28 cellular contexts compared by ENCODE assay signal in the genomic region with DNA sequence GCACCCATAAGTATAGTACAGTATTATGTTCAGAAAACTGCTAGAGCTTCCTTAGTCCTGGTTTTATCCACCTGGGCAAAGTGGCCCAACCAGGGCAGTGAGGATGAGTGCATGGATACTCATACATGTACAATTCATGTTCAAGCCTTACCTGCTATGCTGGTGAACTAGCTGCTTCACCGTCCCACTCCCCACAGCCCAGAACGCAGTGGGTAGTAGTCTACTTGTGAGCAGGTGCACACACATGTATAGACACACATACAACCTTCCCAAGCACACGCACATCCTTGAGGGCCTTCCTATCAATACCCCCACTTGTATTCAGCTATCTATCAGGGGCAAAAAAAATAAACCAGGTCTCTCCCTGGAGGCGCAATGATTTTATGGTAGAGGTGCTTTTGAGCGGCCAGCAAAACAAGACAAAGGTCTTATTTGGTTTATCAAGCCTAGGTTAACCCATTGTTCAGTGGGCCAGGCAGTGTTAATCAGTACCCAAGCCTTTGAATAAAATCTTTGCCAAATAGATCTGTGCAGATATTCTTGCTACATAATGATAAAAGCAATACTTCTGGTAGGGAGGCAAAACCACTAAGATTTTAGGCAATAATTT.
"Had no signal": no experiment of that assay in that cellular context is flagged by ENCODE, and none has a peak within 500 bp of the region (broad histone marks: within the 10 kb centered on the region; RNA-seq: fewer than 3 reads in every experiment).

No MANE protein-coding gene starts in this region.

- H3K27ac Mint-ChIP-seq: activated CD4-positive, alpha-beta T cell treated with anti-CD3 and anti-CD28 coated beads for 36 hours; activated naive CD4-positive, alpha-beta T cell treated with anti-CD3 and anti-CD28 coated beads, Interleukin-2, amount 10 ng/mL, durations not matched to agents 7 days and 5 days; activated naive CD8-positive, alpha-beta T cell treated with anti-CD3 and anti-CD28 coated beads, Interleukin-2, amount 10 ng/mL, durations not matched to agents 7 days and 5 days; endodermal cell; T-helper 2 cell treated with Interferon-gamma antibody and Interleukin-4, amounts not matched to agents 5 μg/mL and 100 μg/mL, for 36 hours had no signal

- H3K79me2 ChIP-seq: parathyroid adenoma had no signal

- DNase-seq: activated CD4-positive, alpha-beta T cell treated with anti-CD3 and anti-CD28 coated beads for 36 hours; activated CD4-positive, CD25-positive, alpha-beta regulatory T cell; activated CD8-positive, alpha-beta memory T cell treated with anti-CD3 and anti-CD28 coated beads for 24 hours; activated effector memory CD4-positive, alpha-beta T cell treated with anti-CD3 and anti-CD28 coated beads, Interleukin-2, amount 50 U/mL, for 16 hours; activated naive CD4-positive, alpha-beta T cell treated with anti-CD3 and anti-CD28 coated beads, Interleukin-2, amount 10 ng/mL, durations not matched to agents 7 days and 5 days; activated naive CD8-positive, alpha-beta T cell treated with anti-CD3 and anti-CD28 coated beads, Interleukin-2, amount 10 ng/mL, durations not matched to agents 7 days and 5 days; amygdala; caudate nucleus; cortex of kidney; endodermal cell; foreskin fibroblast; head of caudate nucleus; hypothalamus; immature natural killer cell; kidney; naive thymus-derived CD4-positive, alpha-beta T cell; occipital lobe; spleen; stimulated activated naive CD4-positive, alpha-beta T cell; T-helper 1 cell; uterus had no signal

- H3K4me3 ChIP-seq: lung, right atrium auricular region, spleen, tibial nerve, uterus had no signal

- H3K36me3 ChIP-seq: right atrium auricular region, spleen, tibial nerve, uterus had no signal

- H3K27me3 ChIP-seq: right atrium auricular region, spleen, tibial nerve, uterus had no signal

- H3K4me3 Mint-ChIP-seq: activated CD4-positive, alpha-beta T cell treated with anti-CD3 and anti-CD28 coated beads for 36 hours; activated naive CD4-positive, alpha-beta T cell treated with anti-CD3 and anti-CD28 coated beads, Interleukin-2, amount 10 ng/mL, durations not matched to agents 7 days and 5 days; activated naive CD8-positive, alpha-beta T cell treated with anti-CD3 and anti-CD28 coated beads, Interleukin-2, amount 10 ng/mL, durations not matched to agents 7 days and 5 days; endodermal cell; immature natural killer cell; naive thymus-derived CD4-positive, alpha-beta T cell; neural crest cell; T-helper 2 cell treated with Interferon-gamma antibody and Interleukin-4, amounts not matched to agents 5 μg/mL and 100 μg/mL, for 36 hours had no signal

- H3K36me3 Mint-ChIP-seq: activated naive CD8-positive, alpha-beta T cell treated with anti-CD3 and anti-CD28 coated beads, Interleukin-2, amount 10 ng/mL, durations not matched to agents 7 days and 5 days had no signal

- H2AFZ ChIP-seq: parathyroid adenoma had no signal

- H3K27ac ChIP-seq: parathyroid adenoma, right atrium auricular region had no signal

- ATAC-seq: activated CD4-positive, alpha-beta T cell treated with anti-CD3 and anti-CD28 coated beads for 36 hours; esophagus mucosa; naive thymus-derived CD4-positive, alpha-beta T cell had no signal

- H3K27me3 Mint-ChIP-seq: activated CD4-positive, alpha-beta T cell treated with anti-CD3 and anti-CD28 coated beads for 36 hours; naive thymus-derived CD4-positive, alpha-beta T cell had no signal

- H3K9me3 ChIP-seq: uterus had no signal

- H3K4me1 ChIP-seq: parathyroid adenoma, uterus had no signal

- H3K9ac ChIP-seq: parathyroid adenoma had no signal
